Comparison of ENCODE assay signal across 3 cellular contexts in genomic region chr14:22895402-22895801, GRCh38.
TF ChIP-seq lines count a peak whose summit lies in the region.

No MANE protein-coding gene starts in this region.

TF ChIP-seq in HEK293, 187 proteins besides CTCF, POLR2A, EP300 and RAD21:
- no peak for TF ChIP-seq KLF16 (tag by site-specific recombination; IDR thresholded peaks at IDR 0.05)
- TF ChIP-seq ZNF266 (tag by site-specific recombination; IDR thresholded peaks at IDR 0.05; ENCODE audit: low read depth), result no peak
- TF ChIP-seq KLF10 (tag by site-specific recombination; IDR thresholded peaks at IDR 0.05), result no peak
- TF ChIP-seq ZNF10 (tag by site-specific recombination; IDR thresholded peaks at IDR 0.05), result no peak
- no peak for TF ChIP-seq ZEB2 (tag by site-specific recombination; IDR thresholded peaks at IDR 0.05)
- peak; percentile 84 for TF ChIP-seq ZNF121 (tag by site-specific recombination; IDR thresholded peaks at IDR 0.05)

TF ChIP-seq in WTC11, 78 proteins besides CTCF, POLR2A, EP300 and RAD21:
- TF ChIP-seq JAZF1 (CRISPR knock-in tag; IDR thresholded peaks at IDR 0.05) (no peak), ZNF121 (CRISPR knock-in tag; IDR thresholded peaks at IDR 0.05) (peak; percentile 65; the same call in 1 of the 2 replicates)
TF ChIP-seq in WTC11: peak in this region for 1.

TF ChIP-seq in endothelial cell of umbilical vein, 7 proteins besides CTCF, POLR2A, EP300 and RAD21:
- TF ChIP-seq MYC (IDR thresholded peaks at IDR 0.05; ENCODE audit: low read depth, low read length), result no peak
- no peak for TF ChIP-seq FOS (IDR thresholded peaks at IDR 0.05; ENCODE audit: borderline replicate concordance, insufficient read depth, low read length)
- no peak for TF ChIP-seq EZH2 (IDR thresholded peaks at IDR 0.05; ENCODE audit: borderline replicate concordance, low read depth, low read length, severe bottlenecking)
- no peak for TF ChIP-seq JUN (IDR thresholded peaks at IDR 0.05; ENCODE audit: borderline replicate concordance, insufficient read depth, insufficient read length, low read depth)
- no peak for TF ChIP-seq MAX (IDR thresholded peaks at IDR 0.05; ENCODE audit: insufficient read depth, insufficient read length)
- TF ChIP-seq POLR2AphosphoS5 (IDR thresholded peaks at IDR 0.05; ENCODE audit: insufficient read depth, low read depth, low read length), result no peak
- no peak for TF ChIP-seq GATA2 (IDR thresholded peaks at IDR 0.05; ENCODE audit: insufficient read depth, insufficient read length, low read depth, low read length)
TF ChIP-seq in endothelial cell of umbilical vein: peak in this region for 0.
